ENCODE assay signal across 16 cellular contexts in the genomic region with DNA sequence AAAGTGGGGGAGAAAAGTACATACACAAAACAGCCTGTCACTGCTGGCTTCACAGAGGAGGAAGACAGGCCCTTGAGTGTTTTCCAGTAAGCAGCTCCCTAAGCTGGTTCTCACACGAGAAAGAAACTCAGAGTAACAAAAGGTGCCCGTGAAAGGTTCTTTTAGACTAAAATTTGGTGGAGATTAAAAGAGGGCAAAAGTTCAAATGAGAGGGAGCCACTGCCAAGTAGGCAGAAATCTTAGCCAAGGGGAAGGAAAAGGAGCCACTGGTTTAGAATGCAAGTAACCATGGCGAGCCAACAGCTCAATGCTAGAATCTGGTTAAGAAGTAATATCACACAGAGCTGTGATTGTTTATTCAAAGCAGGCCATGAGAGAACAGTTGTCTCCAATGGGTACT.
DNase-seq lines count a peak whose midpoint lies in the region; ATAC-seq, FAIRE-seq and TF ChIP-seq lines count a peak whose summit lies in the region.
"Had no signal": no experiment of that assay in that cellular context is flagged by ENCODE, and none has a peak within 500 bp of the region (broad histone marks: within the 10 kb centered on the region; RNA-seq: fewer than 3 reads in every experiment).

No MANE protein-coding gene starts in this region.

- H3K79me2 ChIP-seq in neural progenitor cell (ENCODE audit: low read depth) (no peaks in the 10 kb centered on the region), MM.1S (ENCODE audit: low read length) (no peaks in the 10 kb centered on the region)

- peaks cover 25% of the 10 kb centered on the region for H3K4me1 ChIP-seq in neural progenitor cell
- H3K4me1 ChIP-seq in tibial artery: peaks cover 0 to 50% (median 19%) of the 10 kb centered on the region in 4 donors
- H3K4me1 ChIP-seq in MM.1S (ENCODE audit: low read length): no peaks in the 10 kb centered on the region

- H3K4me3 ChIP-seq in neural progenitor cell (no peak overlapping the region), tibial artery (no peak overlapping the region), MM.1S (ENCODE audit: low read length) (no peak overlapping the region)

- H3K36me3 ChIP-seq in neural progenitor cell (no peaks in the 10 kb centered on the region), tibial artery (no peaks in the 10 kb centered on the region), MM.1S (replicated peaks; ENCODE audit: insufficient read depth, low read length) (no peaks in the 10 kb centered on the region)

- H3K4me1 Mint-ChIP-seq in neural progenitor cell: peaks cover 40% of the 10 kb centered on the region
- H3K4me1 Mint-ChIP-seq: naive thymus-derived CD8-positive, alpha-beta T cell had no signal

- H3K27ac Mint-ChIP-seq in neural progenitor cell: no peak overlapping the region
- H3K27ac Mint-ChIP-seq: activated naive CD4-positive, alpha-beta T cell treated with anti-CD3 and anti-CD28 coated beads, Interleukin-2, amount 50 U/mL, for 72 hours; naive thymus-derived CD8-positive, alpha-beta T cell had no signal

- peaks cover 5% of the 10 kb centered on the region for H3F3A ChIP-seq in neural progenitor cell (ENCODE audit: low read depth)
- H3F3A ChIP-seq in MM.1S (ENCODE audit: insufficient read depth, low read length): no peaks in the 10 kb centered on the region

- no peaks in the 10 kb centered on the region for H3K27me3 ChIP-seq in neural progenitor cell
- H3K27me3 ChIP-seq in tibial artery: no peaks in the 10 kb centered on the region
- H3K27me3 ChIP-seq in MM.1S (replicated peaks; ENCODE audit: insufficient read depth, low read length): no peaks in the 10 kb centered on the region

- H3K27ac ChIP-seq in neural progenitor cell (no peak overlapping the region), tibial artery (peak overlapping the region; percentile 63 to 70), MM.1S (ENCODE audit: low read length) (no peak overlapping the region)

- H3K9ac ChIP-seq in neural progenitor cell (no peak overlapping the region), MM.1S (ENCODE audit: low read length) (no peak overlapping the region)

- intact Hi-C loops in tibial artery (cut with DNase I; ENCODE audit: low total_unique reads): no loop called here

- H3K9me3 ChIP-seq in neural progenitor cell (ENCODE audit: low read depth) (no peaks in the 10 kb centered on the region), tibial artery (no peaks in the 10 kb centered on the region), MM.1S (replicated peaks; ENCODE audit: insufficient read depth, low read length) (no peaks in the 10 kb centered on the region)

- FAIRE-seq in frontal cortex (lab: Jason Lieb, UNC): no peak
- FAIRE-seq: bronchial epithelial cell had no signal

- H3K9me2 ChIP-seq in MM.1S (replicated peaks; ENCODE audit: insufficient read depth, low read length): no peaks in the 10 kb centered on the region

- peaks cover 6% of the 10 kb centered on the region for H3K27me3 Mint-ChIP-seq in neural progenitor cell (ENCODE audit: insufficient read depth, low read depth)

- H3K4me2 ChIP-seq in neural progenitor cell: no peak overlapping the region
- no peak overlapping the region for H3K4me2 ChIP-seq in MM.1S (ENCODE audit: low read depth, low read length)

- DNase-seq in anterior cingulate cortex (lab: John Stamatoyannopoulos, UW): peak in 32 of 58 donors; percentile 8 to 87 (median 46)
- peak; percentile 4 to 11 for DNase-seq in frontal cortex (ENCODE audit: low spot score in 2 of 2)
- DNase-seq in neural progenitor cell (ENCODE audit: low spot score): no peak
- DNase-seq in tibial artery: no peak
- no peak for DNase-seq in MM.1S
- DNase-seq in GM03348 (ENCODE audit: low spot score): no peak
- DNase-seq: activated CD4-positive, alpha-beta T cell treated with anti-CD3 and anti-CD28 coated beads for 48 hours; activated T-cell treated with anti-CD3 and anti-CD28 coated beads, Interleukin-2, amount 50 U/mL, for 1 hour; effector memory CD4-positive, alpha-beta T cell; naive thymus-derived CD8-positive, alpha-beta T cell; NCI-H2029 treated with DMSO at 0.1 percent for 48 hours; NCI-H748 treated with DMSO at 0.1 percent for 48 hours had no signal

- no peaks in the 10 kb centered on the region for H4K20me1 ChIP-seq in neural progenitor cell (ENCODE audit: low read depth)
- H4K20me1 ChIP-seq in MM.1S (ENCODE audit: insufficient read depth, low read length): no peaks in the 10 kb centered on the region

- no peak for ATAC-seq in GM18867 (IDR thresholded peaks at IDR 0.05; ENCODE audit: unreplicated experiment)
- ATAC-seq: activated naive CD4-positive, alpha-beta T cell treated with anti-CD3 and anti-CD28 coated beads, Interleukin-2, amount 50 U/mL, for 72 hours; naive thymus-derived CD8-positive, alpha-beta T cell; Panc1 had no signal

- peaks cover 23% of the 10 kb centered on the region for H3K9me3 Mint-ChIP-seq in neural progenitor cell

- H2AFZ ChIP-seq in neural progenitor cell (replicated peaks): peak overlapping the region; percentile 32
- no peak overlapping the region for H2AFZ ChIP-seq in MM.1S (ENCODE audit: low read length)

- no peak overlapping the region for H3K4me3 Mint-ChIP-seq in neural progenitor cell
- H3K4me3 Mint-ChIP-seq: naive thymus-derived CD8-positive, alpha-beta T cell had no signal

- TF ChIP-seq CTCF in neural progenitor cell (IDR thresholded peaks at IDR 0.05) (no peak), tibial artery (IDR thresholded peaks at IDR 0.05) (no peak), MM.1S (IDR thresholded peaks at IDR 0.05; ENCODE audit: low read length) (no peak)

- peaks cover 6% of the 10 kb centered on the region for H3K36me3 Mint-ChIP-seq in neural progenitor cell
- H3K36me3 Mint-ChIP-seq: activated naive CD4-positive, alpha-beta T cell treated with anti-CD3 and anti-CD28 coated beads, Interleukin-2, amount 50 U/mL, for 72 hours; naive thymus-derived CD8-positive, alpha-beta T cell had no signal

Comparison
In these comparisons a context has a peak if more than half of its experiments do, and no peak if none do; other contexts are left out.
1. DNase-seq: peak in anterior cingulate cortex (32 of 58) and frontal cortex (2 of 2); none in neural progenitor cell (single experiment), tibial artery (0 of 2), MM.1S (single experiment) and GM03348 (single experiment).
2. H3K27ac ChIP-seq: peak in tibial artery (2 of 2); none in neural progenitor cell (single experiment) and MM.1S (single experiment).